In genomic region chr1:9349331-9349851, GRCh38 we compare ENCODE assay signal across 24 cellular contexts. TPM values are rescaled to one million over a fixed set of nuclear protein-coding genes. Genes with fewer than 3 reads are reported as not detected.
DNase-seq lines count a peak whose midpoint lies in the region; ATAC-seq and TF ChIP-seq lines count a peak whose summit lies in the region.
"Had no signal": no experiment of that assay in that cellular context is flagged by ENCODE, and none has a peak within 500 bp of the region (broad histone marks: within the 10 kb centered on the region; RNA-seq: fewer than 3 reads in every experiment).

No MANE protein-coding gene starts in this region.

- H3K9ac ChIP-seq in H9 (ENCODE audit: extremely low read depth, insufficient read length, low read length), result no peak overlapping the region
- H3K9ac ChIP-seq: KMS-11 had no signal

- peaks cover 3% of the 10 kb centered on the region for H4K20me1 ChIP-seq in H9 (ENCODE audit: control insufficient read depth, insufficient read depth, insufficient read length)

- CTCF ChIA-PET in CD8-positive, alpha-beta T cell (lab: Charles Lee), result interaction anchor here (0.8 kb wide), 1 partner anchor 123 kb away, joined by 3 read pairs; no protein-coding TSS in a partner anchor

- H3K27me3 Mint-ChIP-seq in H9 (ENCODE audit: low read depth), result no peaks in the 10 kb centered on the region; the same call in 1 of the 2 replicates
- no peaks in the 10 kb centered on the region for H3K27me3 Mint-ChIP-seq in chondrocyte (ENCODE audit: low read depth)
- no peaks in the 10 kb centered on the region for H3K27me3 Mint-ChIP-seq in CD8-positive, alpha-beta T cell (ENCODE audit: low read depth)
- H3K27me3 Mint-ChIP-seq: activated B cell treated with CpG ODN at 0.5 μM for 24 hours; activated naive CD8-positive, alpha-beta T cell treated with anti-CD3 and anti-CD28 coated beads, Interleukin-2, amount 50 U/mL, for 24 hours had no signal

- no peak overlapping the region for H2BK15ac ChIP-seq in H9 (ENCODE audit: low read depth, low read length)

- H3K18ac ChIP-seq in H9 (ENCODE audit: insufficient read length, low read depth, low read length), result no peak overlapping the region

- no peaks in the 10 kb centered on the region for H3K79me1 ChIP-seq in H9 (ENCODE audit: insufficient read depth, low read depth, low read length, poor library complexity, severe bottlenecking)

- no peak overlapping the region for H2BK12ac ChIP-seq in H9 (ENCODE audit: insufficient read length, low read depth, low read length)

- intact Hi-C loops in adrenal gland (cut with DNase I), result no loop called here
- intact Hi-C loops in CD8-positive, alpha-beta T cell (cut with DNase I, micrococcal nuclease), result no loop called here

- no peak for ATAC-seq in thoracic aorta (ENCODE audit: insufficient number of reproducible peaks, low FRiP score, low read depth)
- ATAC-seq in HG02798 (IDR thresholded peaks at IDR 0.05; ENCODE audit: poor library complexity, unreplicated experiment), result no peak
- no peak for ATAC-seq in CD8-positive, alpha-beta T cell
- ATAC-seq: activated naive CD8-positive, alpha-beta T cell treated with anti-CD3 and anti-CD28 coated beads, Interleukin-2, amount 50 U/mL, for 24 hours had no signal

- no peak overlapping the region for H2BK120ac ChIP-seq in H9 (ENCODE audit: low read depth, low read length, poor library complexity, severe bottlenecking)

- H3K4me3 ChIP-seq in thoracic aorta (no peak overlapping the region), adrenal gland (no peak overlapping the region)
- H3K4me3 ChIP-seq in CD8-positive, alpha-beta T cell (ENCODE audit: low read depth, low read length), result no peak overlapping the region
- H3K4me3 ChIP-seq: psoas muscle, SJSA1 had no signal

- POLR2A ChIA-PET in CD8-positive, alpha-beta T cell (lab: Charles Lee), result no interaction called here

- no peaks in the 10 kb centered on the region for H3K4me1 ChIP-seq in H9 (ENCODE audit: insufficient read depth, low read length)
- H3K4me1 ChIP-seq in thoracic aorta (ENCODE audit: control insufficient read depth in 1 of 2, low read depth in 2 of 2), result peaks cover 39 to 99% of the 10 kb centered on the region in 2 donors
- H3K4me1 ChIP-seq in adrenal gland (replicated peaks in 1 of 2), result no peaks in the 10 kb centered on the region
- no peaks in the 10 kb centered on the region for H3K4me1 ChIP-seq in CD8-positive, alpha-beta T cell (ENCODE audit: insufficient read depth, low read length)

- H3K27ac ChIP-seq in H9 (ENCODE audit: insufficient read length, low read depth, low read length), result no peak overlapping the region
- H3K27ac ChIP-seq in thoracic aorta, result peak overlapping the region; percentile 64 to 76
- H3K27ac ChIP-seq in adrenal gland, result no peak overlapping the region
- H3K27ac ChIP-seq in CD8-positive, alpha-beta T cell (ENCODE audit: low read depth, low read length), result no peak overlapping the region
- H3K27ac ChIP-seq: KMS-11, psoas muscle, SJSA1 had no signal

- no peak overlapping the region; the same call in 1 of the 2 replicates for H3K14ac ChIP-seq in H9 (ENCODE audit: insufficient read depth, low read length)

- no peak overlapping the region for H3K23ac ChIP-seq in H9 (ENCODE audit: insufficient read length, low read depth, low read length)

- no peaks in the 10 kb centered on the region for H3K9me3 Mint-ChIP-seq in H9
- no peaks in the 10 kb centered on the region for H3K9me3 Mint-ChIP-seq in chondrocyte (ENCODE audit: low read depth)
- H3K9me3 Mint-ChIP-seq in CD8-positive, alpha-beta T cell, result no peaks in the 10 kb centered on the region
- H3K9me3 Mint-ChIP-seq: activated B cell treated with CpG ODN at 0.5 μM for 24 hours; activated naive CD8-positive, alpha-beta T cell treated with anti-CD3 and anti-CD28 coated beads, Interleukin-2, amount 50 U/mL, for 24 hours; activated T-helper 2 cell treated with anti-CD3 and anti-CD28 coated beads, Interferon-gamma antibody, Interleukin-2, Interleukin-4, amounts not matched to agents 10 μg/mL and 5 μg/mL and 100 μg/mL, durations not matched to agents 14 hours and 24 hours and 36 hours; HFFc6 had no signal

- TF ChIP-seq POLR2A in adrenal gland (IDR thresholded peaks at IDR 0.05), result no peak

- H2BK20ac ChIP-seq in H9 (ENCODE audit: low read depth, low read length, poor library complexity, severe bottlenecking), result no peak overlapping the region

- H4K8ac ChIP-seq in H9 (replicated peaks; ENCODE audit: insufficient read length, low read depth, low read length), result peak overlapping the region; percentile 74

- no peak overlapping the region for H3K4ac ChIP-seq in H9 (ENCODE audit: low read depth, low read length)

- TF ChIP-seq CTCF in H9 (conservative IDR thresholded peaks at IDR 0.05) (no peak), chondrocyte (IDR thresholded peaks at IDR 0.05) (no peak), thoracic aorta (IDR thresholded peaks at IDR 0.05) (no peak), adrenal gland (IDR thresholded peaks at IDR 0.05) (no peak)
- no peak for TF ChIP-seq CTCF in CD8-positive, alpha-beta T cell (IDR thresholded peaks at IDR 0.05)

- DNase-seq in H9 (no peak), chondrocyte (ENCODE audit: low spot score) (no peak), left kidney (ENCODE audit: low read depth, low spot score) (peak; percentile 75), thoracic aorta (ENCODE audit: low spot score) (no peak), MV-4-11 (lab: John Stamatoyannopoulos, UW) (no peak), adrenal gland (no peak)
- no peak for DNase-seq in CD8-positive, alpha-beta T cell
- DNase-seq: activated B cell treated with CpG ODN at 0.5 μM for 24 hours; activated naive CD8-positive, alpha-beta T cell treated with anti-CD3 and anti-CD28 coated beads, Interleukin-2, amount 50 U/mL, for 24 hours; caudate nucleus; effector CD8-positive, alpha-beta T cell; hypothalamus; mesendoderm; NCI-H1092; NCI-H2107; NCI-H69; OCI-M1; stimulated activated naive CD4-positive, alpha-beta T cell had no signal

- H3K4me1 Mint-ChIP-seq in H9 (peaks cover 15 to 39% of the 10 kb centered on the region in 2 experiments), chondrocyte (ENCODE audit: low read depth) (peaks cover 89% of the 10 kb centered on the region)
- no peaks in the 10 kb centered on the region for H3K4me1 Mint-ChIP-seq in CD8-positive, alpha-beta T cell (ENCODE audit: low read depth)
- H3K4me1 Mint-ChIP-seq: activated naive CD8-positive, alpha-beta T cell treated with anti-CD3 and anti-CD28 coated beads, Interleukin-2, amount 50 U/mL, for 24 hours had no signal

- no peak overlapping the region for H2BK5ac ChIP-seq in H9 (ENCODE audit: insufficient read length, low read length)

- no peak overlapping the region for H3K4me2 ChIP-seq in H9 (ENCODE audit: insufficient read depth, insufficient read length, low read length)
- H3K4me2 ChIP-seq: KMS-11 had no signal

- H3K56ac ChIP-seq in H9 (ENCODE audit: insufficient read length, low read depth, low read length), result no peak overlapping the region

- H4K5ac ChIP-seq in H9 (ENCODE audit: insufficient read length, low read depth, low read length), result no peak overlapping the region

- no peak overlapping the region for H4K91ac ChIP-seq in H9 (ENCODE audit: insufficient read length, low read depth, low read length)

- H3K9me3 ChIP-seq in H9 (ENCODE audit: control insufficient read depth, low read depth, low read length), result no peaks in the 10 kb centered on the region
- H3K9me3 ChIP-seq in thoracic aorta, result no peaks in the 10 kb centered on the region
- H3K9me3 ChIP-seq in adrenal gland (replicated peaks in 1 of 3), result no peaks in the 10 kb centered on the region
- no peaks in the 10 kb centered on the region for H3K9me3 ChIP-seq in CD8-positive, alpha-beta T cell (ENCODE audit: low read length)
- H3K9me3 ChIP-seq: psoas muscle, SJSA1 had no signal

- H3K36me3 Mint-ChIP-seq in H9 (ENCODE audit: insufficient read depth in 1 of 3, low read depth in 3 of 3) (no peaks in the 10 kb centered on the region), chondrocyte (ENCODE audit: low read depth) (peaks cover 16% of the 10 kb centered on the region)
- H3K36me3 Mint-ChIP-seq in CD8-positive, alpha-beta T cell, result no peaks in the 10 kb centered on the region

- no peak overlapping the region for H2AFZ ChIP-seq in H9 (ENCODE audit: low read length)

- H3K79me2 ChIP-seq in H9 (ENCODE audit: insufficient read depth, low read length), result no peaks in the 10 kb centered on the region

- no peaks in the 10 kb centered on the region for H3K23me2 ChIP-seq in H9 (ENCODE audit: insufficient read length, low read depth, low read length, poor library complexity, severe bottlenecking)

- H3K27ac Mint-ChIP-seq in H9, result peak overlapping the region in 2 of 3 experiments; percentile 9 to 13; a peak in 2 of 7 replicates
- H3K27ac Mint-ChIP-seq in chondrocyte (ENCODE audit: unreplicated experiment), result peak overlapping the region; percentile 85
- H3K27ac Mint-ChIP-seq in CD8-positive, alpha-beta T cell, result no peak overlapping the region
- H3K27ac Mint-ChIP-seq: activated B cell treated with CpG ODN at 0.5 μM for 24 hours; activated naive CD8-positive, alpha-beta T cell treated with anti-CD3 and anti-CD28 coated beads, Interleukin-2, amount 50 U/mL, for 24 hours; activated T-helper 2 cell treated with anti-CD3 and anti-CD28 coated beads, Interferon-gamma antibody, Interleukin-2, Interleukin-4, amounts not matched to agents 10 μg/mL and 5 μg/mL and 100 μg/mL, durations not matched to agents 14 hours and 24 hours and 36 hours had no signal

- H3K4me3 Mint-ChIP-seq in H9, result no peak overlapping the region; a peak in 1 of 5 replicates
- H3K4me3 Mint-ChIP-seq in chondrocyte (ENCODE audit: unreplicated experiment), result no peak overlapping the region
- no peak overlapping the region for H3K4me3 Mint-ChIP-seq in CD8-positive, alpha-beta T cell
- H3K4me3 Mint-ChIP-seq: activated B cell treated with CpG ODN at 0.5 μM for 24 hours; activated naive CD8-positive, alpha-beta T cell treated with anti-CD3 and anti-CD28 coated beads, Interleukin-2, amount 50 U/mL, for 24 hours had no signal

- no peak overlapping the region for H2AK5ac ChIP-seq in H9 (ENCODE audit: insufficient read length, low read length)

- no CpG with 5 or more reads among the region's 22 CpGs for WGBS in H9 (ENCODE audit: extremely low coverage, insufficient read length, low lambda C conversion rate)
- WGBS in adrenal gland, 4 donors, result 80 to 92% (median 86%) methylated on average over 20 to 22 of the region's 22 CpGs

- no peaks in the 10 kb centered on the region for H3K36me3 ChIP-seq in thoracic aorta
- no peaks in the 10 kb centered on the region for H3K36me3 ChIP-seq in adrenal gland (replicated peaks in 1 of 2)
- H3K36me3 ChIP-seq in CD8-positive, alpha-beta T cell (ENCODE audit: insufficient read depth, low read length), result no peaks in the 10 kb centered on the region

- H3T11ph ChIP-seq in H9 (ENCODE audit: low read length), result no peak overlapping the region

- H3K27me3 ChIP-seq in H9 (ENCODE audit: insufficient read depth, low read length) (no peaks in the 10 kb centered on the region), thoracic aorta (replicated peaks; ENCODE audit: insufficient read depth) (no peaks in the 10 kb centered on the region), adrenal gland (no peaks in the 10 kb centered on the region)
- no peaks in the 10 kb centered on the region for H3K27me3 ChIP-seq in CD8-positive, alpha-beta T cell (ENCODE audit: insufficient read depth, low read length)
- H3K27me3 ChIP-seq: SJSA1 had no signal

RNA-seq across cellular contexts. Expression of gene SPSB1, which starts 56.7 kb away (rescaled TPM):
- total RNA-seq in H9 (2021) (2.7 and 2.9 TPM in 2 replicates), chondrocyte (164 to 184 TPM (median 173 TPM) in 3 replicates), thoracic aorta (100 to 1,000 TPM; 107 to 171 TPM), adrenal gland (10 to 100 TPM in 5 of 8 donors, 1 to 10 TPM in 3; 8.4 to 14.0 (median 10.2) TPM)
- polyA plus RNA-seq in adrenal gland, result 10 to 100 TPM in 1 of 3 donors, 1 to 10 TPM in 2; 5.1 to 12.9 (median 5.5) TPM
- total RNA-seq in CD8-positive, alpha-beta T cell, result 1 to 10 TPM; 1.6 to 2.2 TPM

Comparison
In these comparisons a context has a peak if more than half of its experiments do, and no peak if none do; other contexts are left out.
1. H3K27ac ChIP-seq: peak in thoracic aorta (2 of 2); none in H9 (single experiment), adrenal gland (0 of 5) and CD8-positive, alpha-beta T cell (single experiment).
2. RNA of gene SPSB1, which starts 56.7 kb away (total RNA-seq): 164 to 184 TPM in chondrocyte and 107 to 171 TPM in thoracic aorta; 8.4 to 14.0 TPM in adrenal gland, 2.7 to 2.9 TPM in H9 and 1.6 to 2.2 TPM in CD8-positive, alpha-beta T cell; every median in the first group is over 4 times any median in the second.